Comparison of ENCODE assay signal across 26 cellular contexts in the genomic region with DNA sequence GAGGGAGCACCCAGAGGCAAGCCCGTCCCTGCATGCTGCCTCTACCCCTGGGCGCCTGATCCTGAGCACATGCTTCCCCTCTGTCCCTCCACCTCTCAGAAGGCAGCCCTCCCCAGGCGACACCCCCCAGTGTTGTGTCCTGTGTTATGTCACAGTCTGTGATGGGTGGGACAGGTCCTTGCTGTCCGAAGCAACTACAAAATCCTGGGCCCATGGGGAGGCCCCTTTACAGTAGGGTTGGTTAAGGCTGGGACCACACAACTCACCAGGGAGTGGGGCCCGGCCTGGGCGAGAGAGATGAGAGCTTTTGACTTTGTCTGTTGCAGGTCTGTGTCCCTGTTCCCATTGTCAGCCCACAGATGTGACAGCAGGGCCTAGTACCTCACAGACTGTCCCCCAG.
"Had no signal": no experiment of that assay in that cellular context is flagged by ENCODE, and none has a peak within 500 bp of the region (broad histone marks: within the 10 kb centered on the region; RNA-seq: fewer than 3 reads in every experiment).

No MANE protein-coding gene starts in this region.

- H3K4me3 Mint-ChIP-seq: dendritic cell treated with granulocyte-macrophage colony-stimulating factor and Interleukin-4, amounts not matched to agents 40 ng/mL and 50 ng/mL, for 4 days; effector memory CD8-positive, alpha-beta T cell; naive thymus-derived CD8-positive, alpha-beta T cell; type B pancreatic cell had no signal

- FAIRE-seq: colon, kidney had no signal

- H3K4me3 ChIP-seq: hepatocyte, left ventricle myocardium inferior, lower lobe of right lung, psoas muscle, right lobe of liver, spleen, stomach, suprapubic skin, thyroid gland, uterus had no signal

- ATAC-seq: effector memory CD8-positive, alpha-beta T cell; foreskin keratinocyte; left cardiac atrium; lower lobe of right lung; naive thymus-derived CD8-positive, alpha-beta T cell; psoas muscle had no signal

- H3K9me3 ChIP-seq: left ventricle myocardium inferior, lower lobe of right lung, neutrophil, psoas muscle, right lobe of liver, spleen, stomach, suprapubic skin, thyroid gland, uterus had no signal

- H3K27me3 Mint-ChIP-seq: dendritic cell treated with granulocyte-macrophage colony-stimulating factor and Interleukin-4, amounts not matched to agents 40 ng/mL and 50 ng/mL, for 4 days; effector memory CD8-positive, alpha-beta T cell; naive thymus-derived CD8-positive, alpha-beta T cell; type B pancreatic cell had no signal

- H3K27me3 ChIP-seq: foreskin keratinocyte, hepatocyte, neutrophil, right lobe of liver, spleen, stomach, suprapubic skin, thyroid gland, uterus had no signal

- H3K36me3 ChIP-seq: uterus had no signal

- H3K4me1 ChIP-seq: left ventricle myocardium inferior, lower lobe of right lung, psoas muscle, right lobe of liver, spleen, thyroid gland, uterus had no signal

- H3K9me3 Mint-ChIP-seq: dendritic cell treated with granulocyte-macrophage colony-stimulating factor and Interleukin-4, amounts not matched to agents 40 ng/mL and 50 ng/mL, for 4 days; effector memory CD8-positive, alpha-beta T cell; naive thymus-derived CD8-positive, alpha-beta T cell; type B pancreatic cell had no signal

- DNase-seq: effector memory CD8-positive, alpha-beta T cell; foreskin keratinocyte; head of caudate nucleus; kidney; left cardiac atrium; left ventricle myocardium inferior; lower lobe of right lung; mesenchymal stem cell; naive thymus-derived CD8-positive, alpha-beta T cell; psoas muscle; retina; right lobe of liver; spleen; stimulated activated CD4-positive, alpha-beta T cell treated with anti-CD3 and anti-CD28 coated beads, Interleukin-15, amount 100 ng/mL, for 24 hours; stimulated activated CD4-positive, alpha-beta T cell treated with anti-CD3 and anti-CD28 coated beads, Interleukin-1b, Interleukin-23, amount 100 ng/mL, for 48 hours; stimulated activated CD4-positive, alpha-beta T cell treated with anti-CD3 and anti-CD28 coated beads, Interleukin-4, amount 100 ng/mL, for 24 hours; stimulated activated naive CD4-positive, alpha-beta T cell; stomach; thyroid gland; uterus had no signal

- H3K27ac Mint-ChIP-seq: dendritic cell treated with granulocyte-macrophage colony-stimulating factor and Interleukin-4, amounts not matched to agents 40 ng/mL and 50 ng/mL, for 4 days; effector memory CD8-positive, alpha-beta T cell; naive thymus-derived CD8-positive, alpha-beta T cell; type B pancreatic cell had no signal

- H3K27ac ChIP-seq: foreskin keratinocyte, hepatocyte, left ventricle myocardium inferior, lower lobe of right lung, neutrophil, psoas muscle, right lobe of liver, spleen, suprapubic skin, thyroid gland, uterus had no signal
